Comparison of ENCODE assay signal across 1 cellular context in genomic region chr16:50281391-50282009, GRCh38.
TF ChIP-seq lines count a peak whose summit lies in the region.

No MANE protein-coding gene starts in this region.

TF ChIP-seq in H1, 55 proteins besides CTCF, POLR2A, EP300 and RAD21:
- TF ChIP-seq TCF12 (IDR thresholded peaks at IDR 0.05; ENCODE audit: low read depth, low read length) (no peak), KDM4A (IDR thresholded peaks at IDR 0.05; ENCODE audit: low read depth, low read length, severe bottlenecking) (no peak), SIN3A (conservative IDR thresholded peaks at IDR 0.05 in 1 of 2, IDR thresholded peaks at IDR 0.05 in 1 of 2; ENCODE audit: low read depth in 1 of 2, low read length in 2 of 2) (no peak), RBBP5 (IDR thresholded peaks at IDR 0.05; ENCODE audit: borderline replicate concordance, low read depth, low read length) (no peak), SUZ12 (IDR thresholded peaks at IDR 0.05; ENCODE audit: low read length) (no peak), RFX5 (IDR thresholded peaks at IDR 0.05; ENCODE audit: borderline replicate concordance, low read depth, low read length) (no peak), TBP (IDR thresholded peaks at IDR 0.05; ENCODE audit: low read depth, low read length) (no peak), POLR2AphosphoS5 (IDR thresholded peaks at IDR 0.05; ENCODE audit: low read depth, low read length) (no peak), HDAC2 (IDR thresholded peaks at IDR 0.05; ENCODE audit: borderline replicate concordance in 1 of 2, low read depth in 2 of 2, low read length in 2 of 2) (no peak), KDM1A (IDR thresholded peaks at IDR 0.05; ENCODE audit: borderline replicate concordance, low read length) (no peak)
